Comparison of ENCODE assay signal across 15 cellular contexts in the genomic region with DNA sequence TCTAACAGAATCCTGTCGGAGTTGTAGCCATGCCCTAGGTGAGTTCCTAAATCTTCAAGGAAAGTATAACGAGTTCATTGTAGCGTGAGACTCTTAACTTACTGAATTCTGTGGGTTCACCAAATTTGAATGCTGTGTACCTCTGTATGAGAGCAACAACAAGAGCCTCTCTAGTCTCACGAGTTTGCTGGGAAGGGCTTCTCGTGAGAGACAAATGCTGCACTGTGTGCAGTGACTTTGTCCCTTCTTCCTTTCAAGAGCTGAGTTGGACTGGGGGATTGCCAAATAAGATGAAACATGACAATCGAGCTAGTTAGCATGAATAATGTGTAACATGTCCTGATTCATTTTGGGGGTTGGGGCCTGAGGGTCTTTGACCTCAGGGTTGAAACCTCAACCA. TPM values are rescaled to one million over a fixed set of nuclear protein-coding genes. Genes with fewer than 3 reads are reported as not detected.
A peak's percentile ranks its signal among the peaks of the same experiment; 100 is the strongest.
DNase-seq lines count a peak whose midpoint lies in the region; ATAC-seq and TF ChIP-seq lines count a peak whose summit lies in the region.
"Had no signal": no experiment of that assay in that cellular context is flagged by ENCODE, and none has a peak within 500 bp of the region (broad histone marks: within the 10 kb centered on the region; RNA-seq: fewer than 3 reads in every experiment).

No MANE protein-coding gene starts in this region.

- no peak overlapping the region for H3K4me3 ChIP-seq in esophagus muscularis mucosa
- no peak overlapping the region for H3K4me3 ChIP-seq in mesodermal cell (ENCODE audit: extremely low read depth, insufficient read depth, low read length, poor library complexity, severe bottlenecking)
- H3K4me3 ChIP-seq in skeletal muscle tissue (ENCODE audit: low read length in 3 of 3), result no peak overlapping the region

- no peaks in the 10 kb centered on the region for H3K27me3 Mint-ChIP-seq in T-helper 17 cell
- H3K27me3 Mint-ChIP-seq in activated T-cell treated with anti-CD3 and anti-CD28 coated beads, Interleukin-2, amount 50 U/mL, for 72 hours (ENCODE audit: low read depth), result no peaks in the 10 kb centered on the region
- H3K27me3 Mint-ChIP-seq: activated CD4-positive, alpha-beta memory T cell treated with anti-CD3 and anti-CD28 coated beads for 36 hours; activated naive CD8-positive, alpha-beta T cell treated with anti-CD3 and anti-CD28 coated beads, Interleukin-2, amount 10 ng/mL, durations not matched to agents 7 days and 5 days had no signal

- WGBS in esophagus muscularis mucosa, result 81% methylated on average over 6 of the region's 6 CpGs
- WGBS in mesodermal cell (ENCODE audit: insufficient coverage in 2 of 2), 2 experiments, result 80 to 82% methylated on average over 5 to 6 of the region's 6 CpGs

- peaks cover 39% of the 10 kb centered on the region for H3K4me1 Mint-ChIP-seq in T-helper 17 cell
- H3K4me1 Mint-ChIP-seq in activated T-cell treated with anti-CD3 and anti-CD28 coated beads, Interleukin-2, amount 50 U/mL, for 72 hours (ENCODE audit: low read depth), result peaks cover 21% of the 10 kb centered on the region

- TF ChIP-seq EP300 in esophagus muscularis mucosa (IDR thresholded peaks at IDR 0.05), result no peak

- H3K9ac ChIP-seq in skeletal muscle tissue (ENCODE audit: low read depth in 1 of 3, low read length in 3 of 3), result no peak overlapping the region

- peaks cover 0 to 15% (median 4%) of the 10 kb centered on the region in 4 donors for H3K36me3 ChIP-seq in esophagus muscularis mucosa
- H3K36me3 ChIP-seq in mesodermal cell (ENCODE audit: control insufficient read depth, insufficient read depth, low read length), result no peaks in the 10 kb centered on the region
- H3K36me3 ChIP-seq in skeletal muscle tissue (ENCODE audit: control insufficient read depth in 3 of 3, insufficient read depth in 3 of 3, low read length in 3 of 3), result no peaks in the 10 kb centered on the region

- TF ChIP-seq CTCF in esophagus muscularis mucosa (IDR thresholded peaks at IDR 0.05), result no peak

- H3K9me3 ChIP-seq in T-helper 17 cell (ENCODE audit: control insufficient read depth, low read length, poor library complexity, severe bottlenecking) (no peaks in the 10 kb centered on the region), esophagus muscularis mucosa (no peaks in the 10 kb centered on the region), mesodermal cell (ENCODE audit: control insufficient read depth, low read length) (no peaks in the 10 kb centered on the region), skeletal muscle tissue (ENCODE audit: control insufficient read depth in 3 of 3, low read length in 3 of 3) (no peaks in the 10 kb centered on the region)

- no peaks in the 10 kb centered on the region for H3K27me3 ChIP-seq in esophagus muscularis mucosa
- H3K27me3 ChIP-seq in skeletal muscle tissue (ENCODE audit: control insufficient read depth in 3 of 3, insufficient read depth in 3 of 3, low read length in 3 of 3), result no peaks in the 10 kb centered on the region

- no peak overlapping the region for H3K4me3 Mint-ChIP-seq in T-helper 17 cell
- H3K4me3 Mint-ChIP-seq in activated T-cell treated with anti-CD3 and anti-CD28 coated beads, Interleukin-2, amount 50 U/mL, for 72 hours, result no peak overlapping the region
- H3K4me3 Mint-ChIP-seq: activated CD4-positive, alpha-beta memory T cell treated with anti-CD3 and anti-CD28 coated beads for 36 hours; activated naive CD8-positive, alpha-beta T cell treated with anti-CD3 and anti-CD28 coated beads, Interleukin-2, amount 10 ng/mL, durations not matched to agents 7 days and 5 days had no signal

- no peak for DNase-seq in T-helper 17 cell
- no peak for DNase-seq in esophagus muscularis mucosa (ENCODE audit: extremely low spot score)
- DNase-seq in HuH-7.5 (ENCODE audit: low spot score), result no peak
- no peak for DNase-seq in activated effector memory CD4-positive, alpha-beta T cell treated with anti-CD3 and anti-CD28 coated beads, Interleukin-2, amount 50 U/mL, for 16 hours
- DNase-seq in activated T-cell treated with anti-CD3 and anti-CD28 coated beads, Interleukin-2, amount 50 U/mL, for 72 hours, result no peak
- DNase-seq: activated CD4-positive, alpha-beta memory T cell treated with anti-CD3 and anti-CD28 coated beads for 36 hours; activated naive CD8-positive, alpha-beta T cell treated with anti-CD3 and anti-CD28 coated beads, Interleukin-2, amount 10 ng/mL, durations not matched to agents 7 days and 5 days; activated T-cell treated with anti-CD3 and anti-CD28 coated beads, Interleukin-2, amount 50 U/mL, for 48 hours; central memory CD4-positive, alpha-beta T cell; EL; NCI-H146; NCI-H2227 treated with DMSO at 0.1 percent for 48 hours had no signal

- peaks cover 0 to 2% of the 10 kb centered on the region in 2 donors for H3K9me3 Mint-ChIP-seq in activated T-cell treated with anti-CD3 and anti-CD28 coated beads, Interleukin-2, amount 50 U/mL, for 72 hours
- H3K9me3 Mint-ChIP-seq: activated CD4-positive, alpha-beta memory T cell treated with anti-CD3 and anti-CD28 coated beads for 36 hours had no signal

- no peak for ATAC-seq in T-helper 17 cell
- ATAC-seq in GM21619 (IDR thresholded peaks at IDR 0.05; ENCODE audit: unreplicated experiment), result no peak
- no peak for ATAC-seq in activated T-cell treated with anti-CD3 and anti-CD28 coated beads, Interleukin-2, amount 50 U/mL, for 72 hours (replicated peaks in 1 of 2)

- TF ChIP-seq POLR2A in esophagus muscularis mucosa (IDR thresholded peaks at IDR 0.05; ENCODE audit: low read depth), result no peak

- no peaks in the 10 kb centered on the region for H3K36me3 Mint-ChIP-seq in T-helper 17 cell (ENCODE audit: low read depth)
- H3K36me3 Mint-ChIP-seq in activated T-cell treated with anti-CD3 and anti-CD28 coated beads, Interleukin-2, amount 50 U/mL, for 72 hours (ENCODE audit: insufficient read depth in 2 of 2), result peaks cover 0 to 6% of the 10 kb centered on the region in 2 donors

- peak overlapping the region in 3 of 4 donors; percentile 18 to 27 (median 21) for H3K27ac ChIP-seq in esophagus muscularis mucosa (replicated peaks in 1 of 4)
- H3K27ac ChIP-seq in mesodermal cell (ENCODE audit: low read depth, low read length, severe bottlenecking), result peak overlapping the region; percentile 39
- peak overlapping the region; percentile 73 for H3K27ac ChIP-seq in skeletal muscle tissue (ENCODE audit: low read depth, low read length)

- H3K4me1 ChIP-seq in esophagus muscularis mucosa (peaks cover 12 to 31% (median 26%) of the 10 kb centered on the region in 4 donors), mesodermal cell (ENCODE audit: control insufficient read depth, insufficient read depth, low read length, poor library complexity, severe bottlenecking) (no peaks in the 10 kb centered on the region), skeletal muscle tissue (ENCODE audit: control insufficient read depth in 3 of 3, insufficient read depth in 3 of 3, low read length in 3 of 3) (peaks cover 20 to 32% (median 25%) of the 10 kb centered on the region in 3 donors)

- intact Hi-C loops in esophagus muscularis mucosa (cut with DNase I), result no loop called here

- peak overlapping the region; percentile 57 for H3K27ac Mint-ChIP-seq in T-helper 17 cell
- H3K27ac Mint-ChIP-seq in activated T-cell treated with anti-CD3 and anti-CD28 coated beads, Interleukin-2, amount 50 U/mL, for 72 hours, result no peak overlapping the region
- H3K27ac Mint-ChIP-seq: activated CD4-positive, alpha-beta memory T cell treated with anti-CD3 and anti-CD28 coated beads for 36 hours had no signal

RNA-seq across cellular contexts. Expression of a gene that starts 32.2 kb away (rescaled TPM):
- 100 to 1,000 TPM; 157 to 161 TPM for total RNA-seq in T-helper 17 cell
- total RNA-seq in esophagus muscularis mucosa, result 10 to 100 TPM; 37.8 to 58.5 (median 49.5) TPM
- 5.4 TPM for polyA plus RNA-seq in mesodermal cell (2013, experiment 1 of 2)
- 5.5 TPM for polyA plus RNA-seq in mesodermal cell (2013, experiment 2 of 2)
- 8.4 TPM for total RNA-seq in skeletal muscle tissue
- 10 to 100 TPM; 26.7 to 37.3 TPM for total RNA-seq in activated T-cell treated with anti-CD3 and anti-CD28 coated beads, Interleukin-2, amount 50 U/mL, for 72 hours

Comparison
In these comparisons a context has a peak if more than half of its experiments do, and no peak if none do; other contexts are left out.
1. H3K27ac ChIP-seq: peak in every context shown above with its lines; median percentile 73 in skeletal muscle tissue; 39 in mesodermal cell; 21 in esophagus muscularis mucosa.